8 cellular contexts compared by ENCODE assay signal in genomic region chr3:184018424-184018973, GRCh38. TPM values are rescaled to one million over a fixed set of nuclear protein-coding genes. Genes with fewer than 3 reads are reported as not detected.
DNase-seq lines count a peak whose midpoint lies in the region; ATAC-seq and TF ChIP-seq lines count a peak whose summit lies in the region.

No MANE protein-coding gene starts in this region.

- no peak for ATAC-seq in SK-N-SH treated with all-trans-retinoic acid at 6 μM for 48 hours
- ATAC-seq in HG03097 (IDR thresholded peaks at IDR 0.05; ENCODE audit: low FRiP score, unreplicated experiment), result no peak

- no peaks in the 10 kb centered on the region for H3K27me3 ChIP-seq in GM06990 (replicated peaks; ENCODE audit: control insufficient read depth, insufficient read depth, low read length)
- H3K27me3 ChIP-seq in rectal smooth muscle tissue (ENCODE audit: control insufficient read depth, insufficient read depth, low read length), result no peaks in the 10 kb centered on the region

- H3K9ac ChIP-seq in rectal smooth muscle tissue (ENCODE audit: low read length), result peak overlapping the region; percentile 59

- H3K36me3 ChIP-seq in GM06990 (ENCODE audit: control insufficient read depth, insufficient read depth, low read length), result no peaks in the 10 kb centered on the region
- no peaks in the 10 kb centered on the region for H3K36me3 ChIP-seq in rectal smooth muscle tissue (ENCODE audit: control insufficient read depth, insufficient read depth, low read length)

- peak overlapping the region; percentile 82 for H3K27ac ChIP-seq in rectal smooth muscle tissue (ENCODE audit: low read depth, low read length)

- H3K4me3 ChIP-seq in GM06990 (replicated peaks; ENCODE audit: low read depth, low read length), result peak overlapping the region; percentile 81
- H3K4me3 ChIP-seq in fibroblast of mammary gland (ENCODE audit: control insufficient read depth, low read depth, low read length), result peak overlapping the region; percentile 98
- H3K4me3 ChIP-seq in rectal smooth muscle tissue (ENCODE audit: low read length), result peak overlapping the region; percentile 100

- H3K4me1 ChIP-seq in rectal smooth muscle tissue (ENCODE audit: control insufficient read depth, insufficient read depth, low read length), result peaks cover 10% of the 10 kb centered on the region

- TF ChIP-seq CTCF in GM06990 (IDR thresholded peaks at IDR 0.05; ENCODE audit: insufficient read depth, low read length, poor library complexity, severe bottlenecking) (no peak), fibroblast of mammary gland (conservative IDR thresholded peaks at IDR 0.05; ENCODE audit: control insufficient read depth, insufficient read depth, low read depth, low read length) (no peak)

- no peak for DNase-seq in GM06990 (ENCODE audit: extremely low read depth, insufficient read length)
- no peak for DNase-seq in fibroblast of mammary gland (ENCODE audit: low read depth)
- DNase-seq in COLO668 (lab: John Stamatoyannopoulos, UW; ENCODE audit: unreplicated experiment), result no peak
- DNase-seq in A172 (ENCODE audit: low spot score), result no peak
- DNase-seq in H4 (ENCODE audit: low spot score), result no peak

TF ChIP-seq in SK-N-SH treated with all-trans-retinoic acid at 6 μM for 48 hours, 23 proteins besides CTCF, POLR2A, EP300 and RAD21:
- TF ChIP-seq ZFP3 (CRISPR knock-in tag; IDR thresholded peaks at IDR 0.05) (0 out of 2 replicates have a peak, but pooled peaks have one; percentile 38), SNAI2 (CRISPR knock-in tag; IDR thresholded peaks at IDR 0.05) (no peak)

RNA-seq across cellular contexts. Expression of gene ABCC5, which starts 0.8 kb away (rescaled TPM):
- total RNA-seq in A172 (2014; rRNA removed; shearing (Covaris generic)), result 12.8 and 16.6 TPM in 2 replicates
- 8.3 and 10.6 TPM in 2 replicates for total RNA-seq in H4 (2014; rRNA removed; shearing (Covaris generic))

RNA-seq across cellular contexts. Expression of gene HTR3D, which starts 13.0 kb away (rescaled TPM):
- not detected in 2 replicates for total RNA-seq in A172 (2014; rRNA removed; shearing (Covaris generic))
- total RNA-seq in H4 (2014; rRNA removed; shearing (Covaris generic)), result not detected in 2 replicates

RNA-seq across cellular contexts. Expression of gene HTR3C, which starts 34.3 kb away (rescaled TPM):
- not detected in 2 replicates for total RNA-seq in A172 (2014; rRNA removed; shearing (Covaris generic))
- total RNA-seq in H4 (2014; rRNA removed; shearing (Covaris generic)), result not detected in 2 replicates
